Comparison of ENCODE assay signal across 26 cellular contexts in the genomic region with DNA sequence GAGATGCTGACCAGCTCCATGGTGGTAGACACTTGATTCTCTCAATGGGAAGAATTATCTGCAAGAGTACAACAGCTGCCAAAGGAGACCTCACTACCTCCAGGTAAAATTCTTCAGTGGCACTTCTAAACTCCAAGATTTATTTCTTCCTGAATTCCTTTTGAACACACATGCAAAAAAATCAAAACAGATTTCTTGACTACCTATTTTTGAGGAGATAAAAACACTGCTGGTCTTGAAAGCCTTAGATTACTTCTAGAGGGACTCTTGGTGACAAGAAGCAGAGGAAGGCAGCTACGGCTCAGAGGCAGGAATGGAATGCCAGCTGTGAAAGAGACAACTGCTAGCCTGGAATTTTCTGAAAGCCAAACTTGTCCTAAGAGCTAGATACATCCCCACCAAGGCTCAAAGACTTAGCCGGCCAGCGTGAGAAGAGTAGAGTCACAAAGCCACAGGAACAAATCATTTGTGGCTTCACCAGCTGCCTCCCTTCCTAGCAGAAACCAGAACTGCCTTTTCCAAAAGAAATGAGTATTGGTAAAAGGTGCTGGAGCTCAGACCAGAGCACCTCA.
"Had no signal": no experiment of that assay in that cellular context is flagged by ENCODE, and none has a peak within 500 bp of the region (broad histone marks: within the 10 kb centered on the region; RNA-seq: fewer than 3 reads in every experiment).

No MANE protein-coding gene starts in this region.

- FAIRE-seq: bronchial epithelial cell, colon, islet of Langerhans, small intestine had no signal

- H3K27me3 ChIP-seq: esophagus muscularis mucosa, foreskin keratinocyte, left lung, ovary, transverse colon, uterus had no signal

- H3K9me3 ChIP-seq: esophagus muscularis mucosa, left lung, mucosa of descending colon, ovary, transverse colon, uterus had no signal

- DNase-seq: activated CD4-positive, alpha-beta T cell treated with anti-CD3 and anti-CD28 coated beads for 4 hours; activated CD4-positive, alpha-beta T cell treated with anti-CD3 and anti-CD28 coated beads, Interleukin-2, amount 50 U/mL, for 4 hours; activated naive CD8-positive, alpha-beta T cell treated with anti-CD3 and anti-CD28 coated beads, Interleukin-2, amount 50 U/mL, for 24 hours; amygdala; dermis blood vessel endothelial cell; effector CD4-positive, alpha-beta T cell; foreskin keratinocyte; left lung; mesendoderm; mucosa of descending colon; naive B cell; ovary; small intestine; stimulated activated CD4-positive, alpha-beta T cell treated with anti-CD3 and anti-CD28 coated beads, Interleukin-1b, Interleukin-23, amount 100 ng/mL, for 48 hours; stimulated activated CD4-positive, alpha-beta T cell treated with anti-CD3 and anti-CD28 coated beads, Interleukin-4, amount 100 ng/mL, for 4 hours; stimulated activated CD8-positive, alpha-beta memory T cell treated with anti-CD3 and anti-CD28 coated beads, Interleukin-4, amount 100 ng/mL, for 48 hours; stimulated activated naive B cell treated with anti-CD40 and anti-IgM and Interleukin-4, amounts not matched to agents 10 μg/mL and 1 μg/mL and 100 μg/mL, for 72 hours; T-helper 1 cell; transverse colon; uterus had no signal

- H3K36me3 ChIP-seq: ovary, transverse colon, uterus had no signal

- ATAC-seq: activated naive CD8-positive, alpha-beta T cell treated with anti-CD3 and anti-CD28 coated beads, Interleukin-2, amount 50 U/mL, for 24 hours; foreskin keratinocyte; left lung; mucosa of descending colon; sciatic nerve; stimulated activated naive B cell treated with anti-CD40 and anti-IgM and Interleukin-4, amounts not matched to agents 10 μg/mL and 1 μg/mL and 100 μg/mL, for 72 hours had no signal

- H3K4me3 ChIP-seq: esophagus muscularis mucosa, left lung, lung, mucosa of descending colon, ovary, transverse colon, uterus had no signal

- H3K27ac ChIP-seq: esophagus muscularis mucosa, foreskin keratinocyte, left lung, ovary, transverse colon, uterus had no signal
